ENCODE assay signal across 11 cellular contexts in the genomic region with DNA sequence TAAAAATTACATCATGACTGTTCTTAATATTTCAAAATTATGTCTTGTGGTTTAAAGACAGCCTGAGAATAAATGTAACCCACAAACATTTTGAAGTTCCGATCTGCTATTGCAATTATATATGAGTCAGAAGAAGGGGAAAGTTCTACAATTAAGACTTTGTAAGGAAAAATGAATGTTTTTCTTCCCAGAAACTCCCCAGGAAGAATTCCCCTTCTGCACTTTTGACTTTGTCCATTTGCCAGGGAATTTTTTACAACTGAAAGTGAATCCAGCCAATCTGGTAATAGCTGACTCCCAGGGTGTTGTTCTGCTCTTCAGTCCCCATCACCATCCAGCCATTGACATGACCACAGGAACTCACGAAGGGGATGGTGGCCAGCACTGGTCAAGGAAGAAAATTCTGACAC.
DNase-seq lines count a peak whose midpoint lies in the region; ATAC-seq and TF ChIP-seq lines count a peak whose summit lies in the region.
"Had no signal": no experiment of that assay in that cellular context is flagged by ENCODE, and none has a peak within 500 bp of the region (broad histone marks: within the 10 kb centered on the region; RNA-seq: fewer than 3 reads in every experiment).

No MANE protein-coding gene starts in this region.

- no peaks in the 10 kb centered on the region for H3K27me3 ChIP-seq in SJSA1 (replicated peaks)
- no peaks in the 10 kb centered on the region for H3K27me3 ChIP-seq in endodermal cell (ENCODE audit: control insufficient read depth, insufficient read depth, low read length, poor library complexity, severe bottlenecking)

- no peaks in the 10 kb centered on the region for H3K9me3 Mint-ChIP-seq in endodermal cell
- no peaks in the 10 kb centered on the region for H3K9me3 Mint-ChIP-seq in activated CD8-positive, alpha-beta T cell treated with anti-CD3 and anti-CD28 coated beads, Interleukin-2, amount 10 ng/mL, durations not matched to agents 7 days and 5 days (ENCODE audit: insufficient read depth)

- H3K27ac Mint-ChIP-seq in endodermal cell: no peak overlapping the region
- no peak overlapping the region for H3K27ac Mint-ChIP-seq in activated CD8-positive, alpha-beta T cell treated with anti-CD3 and anti-CD28 coated beads, Interleukin-2, amount 10 ng/mL, durations not matched to agents 7 days and 5 days

- H3K9me3 ChIP-seq in SJSA1 (replicated peaks) (no peaks in the 10 kb centered on the region), endodermal cell (ENCODE audit: control insufficient read depth, low read length) (no peaks in the 10 kb centered on the region)

- H3K36me3 Mint-ChIP-seq in endodermal cell (ENCODE audit: low read depth): no peaks in the 10 kb centered on the region
- no peaks in the 10 kb centered on the region for H3K36me3 Mint-ChIP-seq in activated CD8-positive, alpha-beta T cell treated with anti-CD3 and anti-CD28 coated beads, Interleukin-2, amount 10 ng/mL, durations not matched to agents 7 days and 5 days (ENCODE audit: low read depth)

- CTCF ChIA-PET in activated CD8-positive, alpha-beta T cell treated with anti-CD3 and anti-CD28 coated beads, Interleukin-2, amount 10 ng/mL, durations not matched to agents 7 days and 5 days (lab: Charles Lee): interaction anchor here (0.8 kb wide), 1 partner anchor 11 kb away, joined by 3 read pairs; no protein-coding TSS in a partner anchor

- H3K27ac ChIP-seq in SJSA1 (peak overlapping the region; percentile 43), endodermal cell (ENCODE audit: low read depth, low read length) (no peak overlapping the region)

- H3K4me3 Mint-ChIP-seq in endodermal cell: no peak overlapping the region
- no peak overlapping the region for H3K4me3 Mint-ChIP-seq in activated CD8-positive, alpha-beta T cell treated with anti-CD3 and anti-CD28 coated beads, Interleukin-2, amount 10 ng/mL, durations not matched to agents 7 days and 5 days

- no peak for TF ChIP-seq CTCF in foreskin fibroblast (IDR thresholded peaks at IDR 0.05; ENCODE audit: low read depth, low read length)
- TF ChIP-seq CTCF in retinal pigment epithelial cell (conservative IDR thresholded peaks at IDR 0.05; ENCODE audit: low read depth, low read length): no peak
- no peak for TF ChIP-seq CTCF in endodermal cell (conservative IDR thresholded peaks at IDR 0.05)

- no peak overlapping the region for H3K9ac ChIP-seq in endodermal cell (ENCODE audit: extremely low read depth, low read length, poor library complexity, severe bottlenecking)

- POLR2A ChIA-PET in activated CD8-positive, alpha-beta T cell treated with anti-CD3 and anti-CD28 coated beads, Interleukin-2, amount 10 ng/mL, durations not matched to agents 7 days and 5 days (lab: Charles Lee): no interaction called here

- no peaks in the 10 kb centered on the region for H3K27me3 Mint-ChIP-seq in endodermal cell (ENCODE audit: insufficient read depth)
- H3K27me3 Mint-ChIP-seq in activated CD8-positive, alpha-beta T cell treated with anti-CD3 and anti-CD28 coated beads, Interleukin-2, amount 10 ng/mL, durations not matched to agents 7 days and 5 days (ENCODE audit: low read depth): peaks cover 13% of the 10 kb centered on the region

- no peak for ATAC-seq in HG02885 (IDR thresholded peaks at IDR 0.05; ENCODE audit: poor library complexity, unreplicated experiment)
- no peak for ATAC-seq in activated CD8-positive, alpha-beta T cell treated with anti-CD3 and anti-CD28 coated beads, Interleukin-2, amount 10 ng/mL, durations not matched to agents 7 days and 5 days
- ATAC-seq: esophagus mucosa had no signal

- H3K36me3 ChIP-seq in SJSA1 (no peaks in the 10 kb centered on the region), endodermal cell (ENCODE audit: control insufficient read depth, insufficient read depth, low read length) (no peaks in the 10 kb centered on the region)

- peaks cover 2% of the 10 kb centered on the region for H3K4me1 Mint-ChIP-seq in endodermal cell
- peaks cover 6% of the 10 kb centered on the region for H3K4me1 Mint-ChIP-seq in activated CD8-positive, alpha-beta T cell treated with anti-CD3 and anti-CD28 coated beads, Interleukin-2, amount 10 ng/mL, durations not matched to agents 7 days and 5 days (ENCODE audit: low read depth)

- WGBS in endodermal cell (ENCODE audit: insufficient coverage in 1 of 2, insufficient read length in 1 of 2), 2 experiments: 86 to 95% methylated on average over 1 to 2 of the region's 2 CpGs

- no peak overlapping the region for H3K4me3 ChIP-seq in SJSA1
- H3K4me3 ChIP-seq in foreskin fibroblast (ENCODE audit: low read depth in 1 of 2, low read length in 2 of 2): no peak overlapping the region
- no peak overlapping the region for H3K4me3 ChIP-seq in retinal pigment epithelial cell (ENCODE audit: low read length)
- no peak overlapping the region for H3K4me3 ChIP-seq in endodermal cell (ENCODE audit: low read length)

- H3K4me1 ChIP-seq in SJSA1 (replicated peaks) (peaks cover 13% of the 10 kb centered on the region), endodermal cell (ENCODE audit: control insufficient read depth, insufficient read depth, low read length) (no peaks in the 10 kb centered on the region)

- DNase-seq in Daoy (ENCODE audit: low read depth): peak; percentile 53
- peak; percentile 47 to 67 for DNase-seq in SJSA1 (ENCODE audit: low read depth in 1 of 2, low spot score in 2 of 2)
- DNase-seq in foreskin fibroblast: peak; percentile 53 to 80
- peak; percentile 58 for DNase-seq in retinal pigment epithelial cell (ENCODE audit: low read depth)
- no peak for DNase-seq in cortex of kidney (lab: John Stamatoyannopoulos, UW)
- no peak for DNase-seq in endodermal cell
- DNase-seq in activated CD8-positive, alpha-beta T cell treated with anti-CD3 and anti-CD28 coated beads, Interleukin-2, amount 10 ng/mL, durations not matched to agents 7 days and 5 days: no peak
- DNase-seq: DMS79, MM.1S had no signal

Comparison
In these comparisons a context has a peak if more than half of its experiments do, and no peak if none do; other contexts are left out.
1. DNase-seq: peak in Daoy (single experiment), SJSA1 (2 of 2), foreskin fibroblast (2 of 2) and retinal pigment epithelial cell (single experiment); none in cortex of kidney (single experiment), endodermal cell (single experiment) and activated CD8-positive, alpha-beta T cell treated with anti-CD3 and anti-CD28 coated beads, Interleukin-2, amount 10 ng/mL, durations not matched to agents 7 days and 5 days (single experiment).